Comparison of ENCODE assay signal across 8 cellular contexts in genomic region chr10:87816842-87817178, GRCh38. TPM values are rescaled to one million over a fixed set of nuclear protein-coding genes. Genes with fewer than 3 reads are reported as not detected.
DNase-seq lines count a peak whose midpoint lies in the region; ATAC-seq and TF ChIP-seq lines count a peak whose summit lies in the region.

No MANE protein-coding gene starts in this region.

- no peaks in the 10 kb centered on the region for H3K27me3 Mint-ChIP-seq in activated CD8-positive, alpha-beta memory T cell treated with anti-CD3 and anti-CD28 coated beads, Interleukin-2, amount 10 ng/mL, durations not matched to agents 7 days and 5 days

- H3K36me3 ChIP-seq in thyroid gland, result no peaks in the 10 kb centered on the region
- H3K36me3 ChIP-seq in body of pancreas (replicated peaks in 1 of 2; ENCODE audit: insufficient read depth in 1 of 2, low read depth in 2 of 2), result no peaks in the 10 kb centered on the region

- no peak for ATAC-seq in activated CD8-positive, alpha-beta memory T cell treated with anti-CD3 and anti-CD28 coated beads, Interleukin-2, amount 10 ng/mL, durations not matched to agents 7 days and 5 days
- ATAC-seq in HG03039 (IDR thresholded peaks at IDR 0.05; ENCODE audit: unreplicated experiment), result no peak
- ATAC-seq in body of pancreas, result no peak

- H3K9me3 Mint-ChIP-seq in activated CD8-positive, alpha-beta memory T cell treated with anti-CD3 and anti-CD28 coated beads, Interleukin-2, amount 10 ng/mL, durations not matched to agents 7 days and 5 days (ENCODE audit: low read depth), result no peaks in the 10 kb centered on the region

- 67 to 71% methylated on average over 4 of the region's 4 CpGs for WGBS in thyroid gland, 2 donors
- WGBS in body of pancreas, 2 donors, result 32 to 46% methylated on average over 4 of the region's 4 CpGs

- H3K36me3 Mint-ChIP-seq in activated CD8-positive, alpha-beta memory T cell treated with anti-CD3 and anti-CD28 coated beads, Interleukin-2, amount 10 ng/mL, durations not matched to agents 7 days and 5 days, result peaks cover 18% of the 10 kb centered on the region

- H3K4me1 ChIP-seq in thyroid gland, result peaks cover 0 to 13% of the 10 kb centered on the region in 2 donors
- peaks cover 25% of the 10 kb centered on the region for H3K4me1 ChIP-seq in body of pancreas

- H3K27me3 ChIP-seq in thyroid gland, result no peaks in the 10 kb centered on the region
- H3K27me3 ChIP-seq in body of pancreas, result no peaks in the 10 kb centered on the region

- intact Hi-C loops in thyroid gland (cut with DNase I) (no loop called here), body of pancreas (cut with DNase I) (no loop called here)

- TF ChIP-seq POLR2A in thyroid gland (IDR thresholded peaks at IDR 0.05) (no peak), body of pancreas (IDR thresholded peaks at IDR 0.05) (no peak)

- DNase-seq in activated CD8-positive, alpha-beta memory T cell treated with anti-CD3 and anti-CD28 coated beads, Interleukin-2, amount 10 ng/mL, durations not matched to agents 7 days and 5 days, result no peak
- no peak for DNase-seq in activated CD8-positive, alpha-beta memory T cell treated with anti-CD3 and anti-CD28 coated beads for 24 hours
- DNase-seq in thyroid gland (no peak), RPMI8226 (no peak), body of pancreas (no peak)

- peak overlapping the region; percentile 87 for H3K4me3 ChIP-seq in iPS-11a (ENCODE audit: low read depth, low read length)
- peak overlapping the region; percentile 19 to 65 (median 64) for H3K4me3 ChIP-seq in thyroid gland (replicated peaks in 1 of 3)
- H3K4me3 ChIP-seq in body of pancreas, result no peak overlapping the region

- H3K9me3 ChIP-seq in thyroid gland (no peaks in the 10 kb centered on the region), body of pancreas (no peaks in the 10 kb centered on the region)

- CTCF ChIA-PET in activated CD8-positive, alpha-beta memory T cell treated with anti-CD3 and anti-CD28 coated beads, Interleukin-2, amount 10 ng/mL, durations not matched to agents 7 days and 5 days (lab: Charles Lee), result no interaction called here

- peak overlapping the region; percentile 89 for H3K27ac Mint-ChIP-seq in activated CD8-positive, alpha-beta memory T cell treated with anti-CD3 and anti-CD28 coated beads, Interleukin-2, amount 10 ng/mL, durations not matched to agents 7 days and 5 days

- peak overlapping the region; percentile 81 for H3K4me3 Mint-ChIP-seq in activated CD8-positive, alpha-beta memory T cell treated with anti-CD3 and anti-CD28 coated beads, Interleukin-2, amount 10 ng/mL, durations not matched to agents 7 days and 5 days

- H3K4me1 Mint-ChIP-seq in activated CD8-positive, alpha-beta memory T cell treated with anti-CD3 and anti-CD28 coated beads, Interleukin-2, amount 10 ng/mL, durations not matched to agents 7 days and 5 days, result peaks cover 30% of the 10 kb centered on the region

- TF ChIP-seq CTCF in VCaP (conservative IDR thresholded peaks at IDR 0.05) (no peak), thyroid gland (IDR thresholded peaks at IDR 0.05) (no peak), body of pancreas (IDR thresholded peaks at IDR 0.05) (no peak)

- H3K27ac ChIP-seq in VCaP, result peak overlapping the region; percentile 94
- H3K27ac ChIP-seq in thyroid gland, result no peak overlapping the region
- no peak overlapping the region for H3K27ac ChIP-seq in body of pancreas

RNA-seq across cellular contexts. Expression of gene ATAD1, which starts 1.2 kb away (rescaled TPM):
- 10 to 100 TPM; 44.4 to 50.4 TPM for total RNA-seq in activated CD8-positive, alpha-beta memory T cell treated with anti-CD3 and anti-CD28 coated beads, Interleukin-2, amount 10 ng/mL, durations not matched to agents 7 days and 5 days
- 10 to 100 TPM; 40.3 to 72.1 (median 53.7) TPM for total RNA-seq in thyroid gland
- 10 to 100 TPM in 1 of 2 donors, 1 to 10 TPM in 1; 9.6 to 16.9 TPM for total RNA-seq in body of pancreas

RNA-seq across cellular contexts. Expression of gene KLLN, which starts 46.5 kb away (rescaled TPM):
- total RNA-seq in activated CD8-positive, alpha-beta memory T cell treated with anti-CD3 and anti-CD28 coated beads, Interleukin-2, amount 10 ng/mL, durations not matched to agents 7 days and 5 days, result under 1 TPM; 0.67 to 0.84 TPM
- total RNA-seq in thyroid gland (1 to 10 TPM in 1 of 4 donors, under 1 TPM in 3; 0.27 to 1.2 (median 0.54) TPM), body of pancreas (under 1 TPM; 0.78 to 0.99 TPM)

RNA-seq across cellular contexts. Expression of gene PTEN, which starts 46.6 kb away (rescaled TPM):
- total RNA-seq in activated CD8-positive, alpha-beta memory T cell treated with anti-CD3 and anti-CD28 coated beads, Interleukin-2, amount 10 ng/mL, durations not matched to agents 7 days and 5 days, result 10 to 100 TPM; 73.7 to 90.4 TPM
- total RNA-seq in thyroid gland (100 to 1,000 TPM; 112 to 183 (median 150) TPM), body of pancreas (100 to 1,000 TPM; 105 to 227 TPM)

Comparison
In these comparisons a context has a peak if more than half of its experiments do, and no peak if none do; other contexts are left out.
1. H3K4me3 ChIP-seq: peak in iPS-11a (single experiment) and thyroid gland (3 of 3); none in body of pancreas (0 of 2).